ENCODE assay signal across 1 cellular context in genomic region chr6:125219451-125219942, GRCh38.
TF ChIP-seq lines count a peak whose summit lies in the region.

No MANE protein-coding gene starts in this region.

TF ChIP-seq in A549, 52 proteins besides CTCF, POLR2A, EP300 and RAD21 (continued from another document):
- no peak for TF ChIP-seq CEBPB (IDR thresholded peaks at IDR 0.05)
